In genomic region chr14:38989917-38990546, GRCh38 we compare ENCODE assay signal across 9 cellular contexts.
DNase-seq lines count a peak whose midpoint lies in the region; ATAC-seq, FAIRE-seq and TF ChIP-seq lines count a peak whose summit lies in the region.
"Had no signal": no experiment of that assay in that cellular context is flagged by ENCODE, and none has a peak within 500 bp of the region (broad histone marks: within the 10 kb centered on the region; RNA-seq: fewer than 3 reads in every experiment).

No MANE protein-coding gene starts in this region.

- H3K4me1 ChIP-seq in endothelial cell of umbilical vein (ENCODE audit: control insufficient read depth, extremely low read depth, insufficient read depth, low read length) = peaks cover 38% of the 10 kb centered on the region

- no peak for TF ChIP-seq POLR2A in endothelial cell of umbilical vein (IDR thresholded peaks at IDR 0.05; ENCODE audit: low read depth, low read length)

- no peak overlapping the region for H3K27ac ChIP-seq in endothelial cell of umbilical vein (ENCODE audit: insufficient read depth, low read depth, low read length)

- H3K4me3 Mint-ChIP-seq in glutamatergic neuron (ENCODE audit: unreplicated experiment) = no peak overlapping the region

- H3K9me1 ChIP-seq in endothelial cell of umbilical vein (replicated peaks; ENCODE audit: control insufficient read depth, extremely low read depth, insufficient read depth, low read length) = no peaks in the 10 kb centered on the region

- no peaks in the 10 kb centered on the region for H3K9me3 ChIP-seq in endothelial cell of umbilical vein (replicated peaks; ENCODE audit: control insufficient read depth, insufficient read depth, low read length)

- H3K4me2 ChIP-seq in endothelial cell of umbilical vein (ENCODE audit: insufficient read depth, low read length) = no peak overlapping the region

- peak overlapping the region; percentile 85 for H2AFZ ChIP-seq in endothelial cell of umbilical vein (ENCODE audit: low read depth, low read length)

- CTCF ChIA-PET in endothelial cell of umbilical vein (lab: Charles Lee) = interaction anchor here (1.3 to 1.9 kb wide), 3 partner anchors 7 to 122 kb away, joined by 3 to 7 read pairs (median 3); no protein-coding TSS in a partner anchor

- no peaks in the 10 kb centered on the region for H3K27me3 Mint-ChIP-seq in glutamatergic neuron (ENCODE audit: unreplicated experiment)

- no peaks in the 10 kb centered on the region for H4K20me1 ChIP-seq in endothelial cell of umbilical vein (replicated peaks; ENCODE audit: control insufficient read depth, extremely low read depth, insufficient read depth, low read length)

- BruUV-seq in endothelial cell of umbilical vein (replicated peaks; lab: Mats Ljungman, UMichigan) = no TSS peak

- H3K9ac ChIP-seq in endothelial cell of umbilical vein (replicated peaks; ENCODE audit: extremely low read depth, insufficient read depth, low read length) = no peak overlapping the region

- ATAC-seq in GM18520 (IDR thresholded peaks at IDR 0.05; ENCODE audit: unreplicated experiment) (peak; percentile 90), GM21528 (IDR thresholded peaks at IDR 0.05; ENCODE audit: low FRiP score, unreplicated experiment) (peak; percentile 97), HG03469 (IDR thresholded peaks at IDR 0.05; ENCODE audit: unreplicated experiment) (peak; percentile 84)

- H3K4me1 Mint-ChIP-seq in glutamatergic neuron (ENCODE audit: low read depth, unreplicated experiment) = peaks cover 10% of the 10 kb centered on the region

- no peak for TF ChIP-seq CTCF in endothelial cell of umbilical vein (IDR thresholded peaks at IDR 0.05; ENCODE audit: extremely low read depth in 1 of 2, insufficient read depth in 1 of 2, low read depth in 1 of 2, low read length in 2 of 2)
- TF ChIP-seq CTCF in glutamatergic neuron (IDR thresholded peaks at IDR 0.05; ENCODE audit: partially characterized antibody, unreplicated experiment) = no peak

- no peak for FAIRE-seq in endothelial cell of umbilical vein (lab: Jason Lieb, UNC)
- FAIRE-seq: RCC 7860 had no signal

- dilution Hi-C loops in endothelial cell of umbilical vein (cut with MboI; ENCODE audit: extremely low pct_ligation_motif_present, low sequenced_read_pairs) = no loop called here

- DNase-seq in endothelial cell of umbilical vein (ENCODE audit: low read depth, low spot score) (peak; percentile 15), COLO829 (ENCODE audit: low spot score) (no peak), DMS153 treated with DMSO at 0.1 percent for 48 hours (lab: John Stamatoyannopoulos, UW; ENCODE audit: unreplicated experiment) (no peak), NCI-H524 treated with DMSO at 0.1 percent for 48 hours (lab: John Stamatoyannopoulos, UW) (no peak), glutamatergic neuron (no peak)

- intact Hi-C loops in endothelial cell of umbilical vein (cut with micrococcal nuclease) = loop anchor here (10.0 kb wide), 1 partner anchor 585 kb away; no protein-coding TSS in a partner anchor

- H3K4me3 ChIP-seq in endothelial cell of umbilical vein (replicated peaks in 1 of 3; ENCODE audit: insufficient read depth in 1 of 3, low read depth in 1 of 3, low read length in 3 of 3) = no peak overlapping the region

- peaks cover 1% of the 10 kb centered on the region for H3K9me3 Mint-ChIP-seq in glutamatergic neuron (ENCODE audit: unreplicated experiment)

- no peak overlapping the region for H3K27ac Mint-ChIP-seq in glutamatergic neuron (ENCODE audit: unreplicated experiment)

- no peaks in the 10 kb centered on the region for H3K27me3 ChIP-seq in endothelial cell of umbilical vein (ENCODE audit: control insufficient read depth in 2 of 2, insufficient read depth in 2 of 2, low read length in 2 of 2)

- H3K36me3 ChIP-seq in endothelial cell of umbilical vein (ENCODE audit: control insufficient read depth in 2 of 2, extremely low read depth in 1 of 2, insufficient read depth in 2 of 2, low read length in 2 of 2) = no peaks in the 10 kb centered on the region

- POLR2A ChIA-PET in endothelial cell of umbilical vein (lab: Charles Lee) = no interaction called here

- H3K79me2 ChIP-seq in endothelial cell of umbilical vein (ENCODE audit: control insufficient read depth, insufficient read depth, low read length) = no peaks in the 10 kb centered on the region

- no peaks in the 10 kb centered on the region for H3K36me3 Mint-ChIP-seq in glutamatergic neuron (ENCODE audit: unreplicated experiment)

TF ChIP-seq in endothelial cell of umbilical vein, 7 proteins besides CTCF, POLR2A, EP300 and RAD21:
- no peak for TF ChIP-seq POLR2AphosphoS5 (IDR thresholded peaks at IDR 0.05; ENCODE audit: insufficient read depth, low read depth, low read length)
- no peak for TF ChIP-seq FOS (IDR thresholded peaks at IDR 0.05; ENCODE audit: borderline replicate concordance, insufficient read depth, low read length)
- no peak for TF ChIP-seq JUN (IDR thresholded peaks at IDR 0.05; ENCODE audit: borderline replicate concordance, insufficient read depth, insufficient read length, low read depth)
- no peak for TF ChIP-seq MAX (IDR thresholded peaks at IDR 0.05; ENCODE audit: insufficient read depth, insufficient read length)
- no peak for TF ChIP-seq EZH2 (IDR thresholded peaks at IDR 0.05; ENCODE audit: borderline replicate concordance, low read depth, low read length, severe bottlenecking)
- no peak for TF ChIP-seq MYC (IDR thresholded peaks at IDR 0.05; ENCODE audit: low read depth, low read length)
- TF ChIP-seq GATA2 (IDR thresholded peaks at IDR 0.05; ENCODE audit: insufficient read depth, insufficient read length, low read depth, low read length) = no peak
